In genomic region chr7:129210989-129211312, GRCh38 we compare ENCODE assay signal across 16 cellular contexts. TPM values are rescaled to one million over a fixed set of nuclear protein-coding genes. Genes with fewer than 3 reads are reported as not detected.
DNase-seq lines count a peak whose midpoint lies in the region; ATAC-seq and TF ChIP-seq lines count a peak whose summit lies in the region.
"Had no signal": no experiment of that assay in that cellular context is flagged by ENCODE, and none has a peak within 500 bp of the region (broad histone marks: within the 10 kb centered on the region; RNA-seq: fewer than 3 reads in every experiment).

No MANE protein-coding gene starts in this region.

- 83 to 84% methylated on average over 14 of the region's 14 CpGs for WGBS in heart right ventricle, 2 donors
- WGBS in neuronal stem cell (ENCODE audit: extremely low coverage in 2 of 2, insufficient read length in 2 of 2, insufficient replicate concordance in 1 of 2), 2 donors: no CpG with 5 or more reads among the region's 14 CpGs

- no peak overlapping the region for H3K4ac ChIP-seq in neuronal stem cell (ENCODE audit: low read length)

- H2BK12ac ChIP-seq in neuronal stem cell (ENCODE audit: low read length): no peak overlapping the region

- peaks cover 12 to 41% of the 10 kb centered on the region in 2 donors for H3K27me3 Mint-ChIP-seq in effector memory CD8-positive, alpha-beta T cell
- H3K27me3 Mint-ChIP-seq in T-cell: no peaks in the 10 kb centered on the region

- H4K91ac ChIP-seq in neuronal stem cell (ENCODE audit: low read depth, low read length, poor library complexity): peak overlapping the region; percentile 40

- H3K36me3 ChIP-seq in BLaER1: peaks cover 72% of the 10 kb centered on the region
- peaks cover 0 to 47% (median 0%) of the 10 kb centered on the region in 9 donors for H3K36me3 ChIP-seq in heart right ventricle
- H3K36me3 ChIP-seq in neuronal stem cell (replicated peaks in 1 of 2; ENCODE audit: control insufficient read depth in 2 of 2, insufficient read depth in 2 of 2, low read length in 2 of 2): peaks cover 50 to 79% of the 10 kb centered on the region in 2 donors
- H3K36me3 ChIP-seq: BE2C, MG63, SJSA1 had no signal

- no peak overlapping the region for H2BK120ac ChIP-seq in neuronal stem cell (ENCODE audit: low read depth, low read length)

- peak in 6 of 8 donors; percentile 5 to 61 (median 22) for ATAC-seq in heart right ventricle
- no peak for ATAC-seq in effector memory CD8-positive, alpha-beta T cell (replicated peaks)
- ATAC-seq in T-cell (replicated peaks in 1 of 4): no peak

- H4K8ac ChIP-seq in neuronal stem cell (ENCODE audit: low read depth, low read length): no peak overlapping the region

- CTCF ChIA-PET in T-cell (lab: Charles Lee): interaction anchor here (1.0 to 2.0 kb wide), 3 partner anchors 42 to 47 kb away, joined by 3 to 6 read pairs (median 5); no protein-coding TSS in a partner anchor

- no peak overlapping the region for H2AFZ ChIP-seq in neuronal stem cell (ENCODE audit: low read length)
- H2AFZ ChIP-seq: GM23248 had no signal

- peaks cover 4 to 5% of the 10 kb centered on the region in 2 donors for H3K4me1 Mint-ChIP-seq in effector memory CD8-positive, alpha-beta T cell (ENCODE audit: low read depth in 2 of 2)
- no peaks in the 10 kb centered on the region for H3K4me1 Mint-ChIP-seq in T-cell

- TF ChIP-seq CTCF in heart right ventricle (IDR thresholded peaks at IDR 0.05): no peak

- no peaks in the 10 kb centered on the region for H4K20me1 ChIP-seq in BLaER1

- H3K4me3 Mint-ChIP-seq in effector memory CD8-positive, alpha-beta T cell: no peak overlapping the region
- no peak overlapping the region for H3K4me3 Mint-ChIP-seq in T-cell
- H3K4me3 Mint-ChIP-seq: HFFc6 had no signal

- H3K9me3 ChIP-seq in BLaER1 (peaks cover 9% of the 10 kb centered on the region), heart right ventricle (no peaks in the 10 kb centered on the region), neuronal stem cell (replicated peaks in 1 of 2; ENCODE audit: control insufficient read depth in 2 of 2, insufficient read depth in 1 of 2, low read depth in 1 of 2, low read length in 2 of 2) (peaks cover 3 to 5% of the 10 kb centered on the region in 2 donors)
- H3K9me3 ChIP-seq: HAP-1, MG63, SJSA1 had no signal

- H3K4me3 ChIP-seq in BLaER1: no peak overlapping the region
- H3K4me3 ChIP-seq in heart right ventricle: no peak overlapping the region
- H3K4me3 ChIP-seq in neuronal stem cell (ENCODE audit: low read length in 2 of 2): no peak overlapping the region
- H3K4me3 ChIP-seq: GM23248, HAP-1, MG63, SJSA1 had no signal

- H3K27me3 ChIP-seq in BLaER1 (no peaks in the 10 kb centered on the region), heart right ventricle (no peaks in the 10 kb centered on the region), neuronal stem cell (ENCODE audit: control insufficient read depth in 3 of 3, insufficient read depth in 3 of 3, low read depth in 1 of 3, low read length in 3 of 3) (no peaks in the 10 kb centered on the region)
- H3K27me3 ChIP-seq: BE2C, MG63, SJSA1 had no signal

- H3K27ac Mint-ChIP-seq in effector memory CD8-positive, alpha-beta T cell: no peak overlapping the region
- no peak overlapping the region for H3K27ac Mint-ChIP-seq in T-cell
- H3K27ac Mint-ChIP-seq: HFFc6 had no signal

- H3K9me3 Mint-ChIP-seq in effector memory CD8-positive, alpha-beta T cell: no peaks in the 10 kb centered on the region
- no peaks in the 10 kb centered on the region for H3K9me3 Mint-ChIP-seq in T-cell
- H3K9me3 Mint-ChIP-seq: HFFc6 had no signal

- intact Hi-C loops in heart right ventricle (cut with DNase I): loop anchor here in 8 of 10 donors (2.0 to 10.0 kb wide), 7 partner anchors 44 to 306 kb away; no protein-coding TSS in a partner anchor

- no peak overlapping the region for H2BK15ac ChIP-seq in neuronal stem cell (ENCODE audit: low read length)

- no peaks in the 10 kb centered on the region for H3K36me3 Mint-ChIP-seq in effector memory CD8-positive, alpha-beta T cell (ENCODE audit: insufficient read depth)
- H3K36me3 Mint-ChIP-seq in T-cell: no peaks in the 10 kb centered on the region

- H2AK5ac ChIP-seq in neuronal stem cell (ENCODE audit: low read depth, low read length): no peak overlapping the region

- no peak overlapping the region for H3K14ac ChIP-seq in neuronal stem cell (ENCODE audit: low read length)

- H3K4me2 ChIP-seq in BLaER1 (peak overlapping the region; percentile 68; the same call in 1 of the 2 replicates), neuronal stem cell (ENCODE audit: insufficient read depth, low read length, poor library complexity, severe bottlenecking) (no peak overlapping the region)

- POLR2A ChIA-PET in T-cell (lab: Charles Lee): no interaction called here

- no peak overlapping the region for H3K23ac ChIP-seq in neuronal stem cell (ENCODE audit: low read depth, low read length, poor library complexity)

- H3K18ac ChIP-seq in neuronal stem cell (ENCODE audit: low read length): no peak overlapping the region

- peaks cover 2% of the 10 kb centered on the region for H3K79me1 ChIP-seq in neuronal stem cell (ENCODE audit: low read depth, low read length)

- peak overlapping the region; percentile 57; the same call in 1 of the 2 replicates for H3K27ac ChIP-seq in BLaER1
- no peak overlapping the region for H3K27ac ChIP-seq in heart right ventricle
- H3K27ac ChIP-seq in neuronal stem cell (replicated peaks; ENCODE audit: low read length): no peak overlapping the region
- H3K27ac ChIP-seq: GM23248, SJSA1 had no signal

- H3K4me1 ChIP-seq in BLaER1 (peaks cover 31% of the 10 kb centered on the region), heart right ventricle (peaks cover 0 to 5% (median 0%) of the 10 kb centered on the region in 9 donors), neuronal stem cell (ENCODE audit: control insufficient read depth in 2 of 2, insufficient read depth in 1 of 2, low read depth in 1 of 2, low read length in 2 of 2) (no peaks in the 10 kb centered on the region)
- H3K4me1 ChIP-seq: BE2C, HAP-1, SJSA1 had no signal

- DNase-seq in D341Med (ENCODE audit: low spot score) (peak; percentile 48), heart right ventricle (no peak), neuronal stem cell (ENCODE audit: low spot score) (no peak), T-cell (no peak), NK-92 (lab: John Stamatoyannopoulos, UW; ENCODE audit: unreplicated experiment) (no peak)
- DNase-seq in effector memory CD8-positive, alpha-beta T cell: no peak
- DNase-seq: KG1, NCI-H2107, NCI-H524 treated with DMSO at 0.1 percent for 48 hours had no signal

- H3K9ac ChIP-seq in BLaER1: no peak overlapping the region
- H3K9ac ChIP-seq in neuronal stem cell (ENCODE audit: low read depth, low read length, poor library complexity): no peak overlapping the region
- H3K9ac ChIP-seq: GM23248 had no signal

- H2BK5ac ChIP-seq in neuronal stem cell (ENCODE audit: low read length): no peak overlapping the region

RNA-seq across cellular contexts. Expression of gene AHCYL2, which starts 13.9 kb away (rescaled TPM):
- total RNA-seq in heart right ventricle: 1 to 10 TPM; 4.6 to 7.7 (median 5.7) TPM
- polyA plus RNA-seq in heart right ventricle: 1 to 10 TPM; 2.5 to 2.9 TPM
- 21.6 TPM for polyA plus RNA-seq in neuronal stem cell (2013, experiment 1 of 2)
- polyA plus RNA-seq in neuronal stem cell (2013, experiment 2 of 2): 21.4 TPM
- total RNA-seq in T-cell: 10 to 100 TPM; 13.1 to 17.6 (median 15.9) TPM

RNA-seq across cellular contexts. Expression of gene SMO, which starts 22.5 kb away (rescaled TPM):
- total RNA-seq in heart right ventricle (1 to 10 TPM; 3.1 to 7.1 (median 4.9) TPM), T-cell (1 to 10 TPM in 1 of 5 donors, under 1 TPM in 4; 0.22 to 1.7 (median 0.35) TPM)
- 1 to 10 TPM; 1.7 to 8.3 TPM for polyA plus RNA-seq in heart right ventricle
- polyA plus RNA-seq in neuronal stem cell (2013, experiment 1 of 2): 63.1 TPM
- 62.7 TPM for polyA plus RNA-seq in neuronal stem cell (2013, experiment 2 of 2)

Comparison
In these comparisons a context has a peak if more than half of its experiments do, and no peak if none do; other contexts are left out.
1. ATAC-seq: peak in heart right ventricle (6 of 8); none in effector memory CD8-positive, alpha-beta T cell (single experiment) and T-cell (0 of 4).